In genomic region chr22:42692239-42693054, GRCh38 we compare ENCODE assay signal across 2 cellular contexts.
TF ChIP-seq lines count a peak whose summit lies in the region.

No MANE protein-coding gene starts in this region.

TF ChIP-seq in GM23338, 12 proteins besides CTCF, POLR2A, EP300 and RAD21 (continued from another document):
- TF ChIP-seq ZNF462 (CRISPR knock-in tag; IDR thresholded peaks at IDR 0.05) (no peak), CREB1 (CRISPR knock-in tag; IDR thresholded peaks at IDR 0.05; ENCODE audit: low read depth) (no peak), ZNF331 (CRISPR knock-in tag; IDR thresholded peaks at IDR 0.05; ENCODE audit: low read depth) (no peak), ETS1 (IDR thresholded peaks at IDR 0.05) (no peak), JUNB (IDR thresholded peaks at IDR 0.05; ENCODE audit: unreplicated experiment) (no peak), STAT1 (IDR thresholded peaks at IDR 0.05; ENCODE audit: unreplicated experiment) (no peak), EZH2phosphoT487 (IDR thresholded peaks at IDR 0.05; ENCODE audit: unreplicated experiment) (no peak), NANOG (IDR thresholded peaks at IDR 0.05; ENCODE audit: borderline replicate concordance) (no peak), ZNF114 (CRISPR knock-in tag; IDR thresholded peaks at IDR 0.05) (no peak)

TF ChIP-seq in WTC11, 78 proteins besides CTCF, POLR2A, EP300 and RAD21 (continued from another document):
- TF ChIP-seq ZNF532 (CRISPR knock-in tag; IDR thresholded peaks at IDR 0.05; ENCODE audit: borderline replicate concordance) = no peak
